5 cellular contexts compared by ENCODE assay signal in the genomic region with DNA sequence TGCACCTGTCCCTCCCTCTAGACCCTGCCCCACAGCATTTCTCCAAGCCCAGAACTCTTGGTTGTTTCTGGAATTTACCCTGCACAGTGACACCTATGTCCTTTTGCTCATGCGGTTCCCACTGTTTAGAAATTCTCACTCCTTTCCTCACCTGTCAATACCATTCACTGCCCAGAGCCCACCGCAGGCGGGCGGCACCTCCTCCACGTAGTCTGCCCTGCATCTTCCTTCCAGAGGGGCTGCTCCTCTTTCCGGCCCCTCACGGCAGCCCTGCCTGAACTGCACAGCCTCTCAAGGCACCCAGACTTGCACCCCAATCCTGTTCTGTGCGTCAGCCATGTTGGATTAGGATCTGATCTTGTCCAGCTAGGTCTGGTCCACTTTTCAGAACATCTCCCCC. TPM values are rescaled to one million over a fixed set of nuclear protein-coding genes. Genes with fewer than 3 reads are reported as not detected.
"Had no signal": no experiment of that assay in that cellular context is flagged by ENCODE, and none has a peak within 500 bp of the region (broad histone marks: within the 10 kb centered on the region; RNA-seq: fewer than 3 reads in every experiment).

No MANE protein-coding gene starts in this region.

RNA-seq across cellular contexts. Expression of a gene that starts 51.4 kb away (rescaled TPM):
- total RNA-seq: dermis microvascular lymphatic vessel endothelial cell, endothelial cell of umbilical vein, epithelial cell of proximal tubule, foreskin keratinocyte, glomerular endothelial cell had no signal
- polyA plus RNA-seq: endothelial cell of umbilical vein had no signal
